ENCODE assay signal across 14 cellular contexts in the genomic region with DNA sequence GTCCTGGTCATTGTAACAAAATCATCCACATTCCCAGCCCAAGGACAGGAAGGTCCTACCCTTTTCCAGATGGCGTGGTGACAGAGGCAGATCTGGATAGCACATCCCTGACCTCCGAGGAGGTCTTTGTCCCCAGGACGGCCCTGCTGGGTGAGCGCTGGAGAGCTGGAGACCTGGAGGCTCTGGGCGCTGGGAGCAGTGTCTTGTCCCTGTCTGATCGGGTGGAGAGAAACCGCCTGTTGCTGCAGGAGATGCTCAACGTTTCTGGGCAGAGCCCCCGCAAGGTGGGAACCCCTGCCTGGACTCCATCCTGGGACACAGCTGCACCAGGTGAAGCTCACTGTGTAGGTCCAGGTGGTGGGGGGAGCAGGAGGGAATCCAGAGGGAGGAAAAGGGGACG. TPM values are rescaled to one million over a fixed set of nuclear protein-coding genes. Genes with fewer than 3 reads are reported as not detected.
DNase-seq lines count a peak whose midpoint lies in the region; ATAC-seq and TF ChIP-seq lines count a peak whose summit lies in the region.
"Had no signal": no experiment of that assay in that cellular context is flagged by ENCODE, and none has a peak within 500 bp of the region (broad histone marks: within the 10 kb centered on the region; RNA-seq: fewer than 3 reads in every experiment).

No MANE protein-coding gene starts in this region.

- H3K56ac ChIP-seq in IMR-90 (ENCODE audit: extremely low read depth, insufficient read depth, low read length), result no peak overlapping the region

- H3K9me3 ChIP-seq in IMR-90 (ENCODE audit: control insufficient read depth, insufficient read depth, low read length), result no peaks in the 10 kb centered on the region
- H3K9me3 ChIP-seq in endodermal cell (ENCODE audit: control insufficient read depth, low read length), result no peaks in the 10 kb centered on the region
- no peaks in the 10 kb centered on the region for H3K9me3 ChIP-seq in osteoblast (ENCODE audit: low read depth, low read length)
- H3K9me3 ChIP-seq: BLaER1, Caco-2 had no signal

- no peak overlapping the region for H3K4me3 ChIP-seq in IMR-90 (ENCODE audit: insufficient read depth, low read depth, low read length)
- no peak overlapping the region for H3K4me3 ChIP-seq in endodermal cell (ENCODE audit: low read length)
- H3K4me3 ChIP-seq in osteoblast (ENCODE audit: insufficient read depth, low read length), result no peak overlapping the region
- H3K4me3 ChIP-seq: BLaER1, GM23248 had no signal

- DNase-seq in GM20000 (ENCODE audit: low spot score) (peak; percentile 19), IMR-90 (no peak), endodermal cell (peak; percentile 47), osteoblast (ENCODE audit: insufficient read length, low spot score, missing footprints) (peak; percentile 80), NCI-H510A treated with DMSO at 0.1 percent for 48 hours (lab: John Stamatoyannopoulos, UW) (no peak), foreskin keratinocyte (no peak)
- no peak for DNase-seq in stimulated activated CD8-positive, alpha-beta memory T cell treated with anti-CD3 and anti-CD28 coated beads, Interleukin-4, amount 100 ng/mL, for 48 hours
- DNase-seq: Caco-2; CD8-positive, alpha-beta memory T cell; DND-41; GDM1 had no signal

- peaks cover 10% of the 10 kb centered on the region for H3K27me3 Mint-ChIP-seq in endodermal cell (ENCODE audit: insufficient read depth)

- no peak overlapping the region for H2BK5ac ChIP-seq in IMR-90 (ENCODE audit: low read depth, low read length, poor library complexity, severe bottlenecking)

- no peak overlapping the region for H4K5ac ChIP-seq in IMR-90 (ENCODE audit: low read depth, low read length)

- H4K91ac ChIP-seq in IMR-90 (ENCODE audit: insufficient read depth, low read depth, low read length), result no peak overlapping the region

- H3K4me1 Mint-ChIP-seq in endodermal cell, result peaks cover 10% of the 10 kb centered on the region

- in situ Hi-C loops in IMR-90 (cut with MboI; ENCODE audit: low sequenced_read_pairs), result no loop called here

- BruUV-seq in IMR-90 (replicated peaks; lab: Mats Ljungman, UMichigan), result no TSS peak

- H3K27ac ChIP-seq in IMR-90 (ENCODE audit: insufficient read depth, low read length) (no peak overlapping the region), endodermal cell (ENCODE audit: low read depth, low read length) (no peak overlapping the region), osteoblast (ENCODE audit: low read depth, low read length) (no peak overlapping the region), foreskin keratinocyte (no peak overlapping the region)
- H3K27ac ChIP-seq: BLaER1, GM23248 had no signal

- TF ChIP-seq CTCF in GM20000 (IDR thresholded peaks at IDR 0.05; ENCODE audit: extremely low read depth, missing control alignments) (no peak), IMR-90 (conservative IDR thresholded peaks at IDR 0.05; ENCODE audit: low read depth, low read length) (no peak), endodermal cell (conservative IDR thresholded peaks at IDR 0.05) (no peak), osteoblast (IDR thresholded peaks at IDR 0.05; ENCODE audit: extremely low read depth, low read depth, low read length) (no peak), foreskin keratinocyte (conservative IDR thresholded peaks at IDR 0.05) (no peak)

- peaks cover 0 to 18% of the 10 kb centered on the region in 2 experiments; a peak in 2 of 4 replicates for H3K79me1 ChIP-seq in IMR-90 (ENCODE audit: low read depth in 1 of 2, low read length in 2 of 2)

- ATAC-seq in IMR-90 (ENCODE audit: low read depth), result no peak
- ATAC-seq in foreskin keratinocyte, result no peak

- H3K27ac Mint-ChIP-seq in endodermal cell, result no peak overlapping the region
- H3K27ac Mint-ChIP-seq: CD8-positive, alpha-beta memory T cell had no signal

- WGBS in IMR-90 (ENCODE audit: extremely low coverage in 2 of 2, insufficient read length in 1 of 2), 2 experiments, result 81% methylated on average over 7 of the region's 10 CpGs; no CpG with 5 or more reads in 1 of the 2 experiments
- 90 to 95% methylated on average over 7 to 10 of the region's 10 CpGs for WGBS in endodermal cell (ENCODE audit: insufficient coverage in 1 of 2, insufficient read length in 1 of 2), 2 experiments

- no peak overlapping the region for H3K18ac ChIP-seq in IMR-90 (ENCODE audit: low read depth, low read length)

- no peak overlapping the region for H3K4me3 Mint-ChIP-seq in endodermal cell
- H3K4me3 Mint-ChIP-seq: CD8-positive, alpha-beta memory T cell; H9 had no signal

- no peak overlapping the region for H3K9ac ChIP-seq in IMR-90 (ENCODE audit: low read depth, low read length)
- H3K9ac ChIP-seq in endodermal cell (ENCODE audit: extremely low read depth, low read length, poor library complexity, severe bottlenecking), result no peak overlapping the region
- H3K9ac ChIP-seq: BLaER1, GM23248 had no signal

- no peak overlapping the region for H2BK15ac ChIP-seq in IMR-90 (ENCODE audit: low read depth, low read length)

- no peak overlapping the region for H3K23ac ChIP-seq in IMR-90 (ENCODE audit: low read depth, low read length)

- H2AK9ac ChIP-seq in IMR-90 (replicated peaks; ENCODE audit: low read depth, low read length, poor library complexity), result peak overlapping the region; percentile 13

- H2BK120ac ChIP-seq in IMR-90 (ENCODE audit: low read depth, low read length), result no peak overlapping the region

- H3K36me3 ChIP-seq in IMR-90 (ENCODE audit: control insufficient read depth, insufficient read depth, low read length), result peaks cover 27% of the 10 kb centered on the region; the same call in 1 of the 2 replicates
- H3K36me3 ChIP-seq in endodermal cell (ENCODE audit: control insufficient read depth, insufficient read depth, low read length), result no peaks in the 10 kb centered on the region
- H3K36me3 ChIP-seq in osteoblast (ENCODE audit: insufficient read depth, low read length), result peaks cover 15% of the 10 kb centered on the region
- H3K36me3 ChIP-seq: BLaER1 had no signal

- POLR2A ChIA-PET in IMR-90 (lab: Charles Lee; ENCODE audit: unreplicated experiment), result no interaction called here

- H3K4me1 ChIP-seq in IMR-90 (ENCODE audit: control insufficient read depth, insufficient read depth, low read length) (peaks cover under 1% of the 10 kb centered on the region), endodermal cell (ENCODE audit: control insufficient read depth, insufficient read depth, low read length) (no peaks in the 10 kb centered on the region), osteoblast (ENCODE audit: insufficient read depth, low read length) (peaks cover 2% of the 10 kb centered on the region), foreskin keratinocyte (no peaks in the 10 kb centered on the region)

- no peak overlapping the region for H4K8ac ChIP-seq in IMR-90 (ENCODE audit: low read depth in 2 of 2, low read length in 2 of 2)

- no peak overlapping the region for H2BK20ac ChIP-seq in IMR-90 (ENCODE audit: low read depth, low read length)

- no peak for TF ChIP-seq RAD21 in IMR-90 (IDR thresholded peaks at IDR 0.05; ENCODE audit: low read length)

- TF ChIP-seq POLR2A in IMR-90 (IDR thresholded peaks at IDR 0.05; ENCODE audit: low read depth, low read length), result no peak

- intact Hi-C loops in IMR-90 (cut with micrococcal nuclease), result no loop called here

- H3K4me2 ChIP-seq in IMR-90 (ENCODE audit: low read depth, low read length), result no peak overlapping the region
- H3K4me2 ChIP-seq in osteoblast (ENCODE audit: insufficient read depth, low read length), result no peak overlapping the region
- H3K4me2 ChIP-seq: BLaER1 had no signal

- no peak overlapping the region for H2AK5ac ChIP-seq in IMR-90 (ENCODE audit: low read depth, low read length)

- dilution Hi-C loops in IMR-90 (cut with HindIII; ENCODE audit: low sequenced_read_pairs, unreplicated experiment), result no loop called here

- CTCF ChIA-PET in IMR-90 (lab: Yijun Ruan, JAX), result no interaction called here

- H3K9me1 ChIP-seq in IMR-90 (ENCODE audit: insufficient read depth, low read length), result 0 out of 2 replicates have a peak, but pooled peaks cover 5% of the 10 kb centered on the region

- no peak overlapping the region for H3K4ac ChIP-seq in IMR-90 (ENCODE audit: low read depth, low read length)

- no peak overlapping the region for H3K14ac ChIP-seq in IMR-90 (replicated peaks; ENCODE audit: low read depth, low read length)

- no peaks in the 10 kb centered on the region for H3K27me3 ChIP-seq in IMR-90 (ENCODE audit: control insufficient read depth, insufficient read depth, low read length)
- peaks cover 23% of the 10 kb centered on the region for H3K27me3 ChIP-seq in endodermal cell (ENCODE audit: control insufficient read depth, insufficient read depth, low read length, poor library complexity, severe bottlenecking)
- H3K27me3 ChIP-seq in osteoblast (ENCODE audit: insufficient read depth, low read length), result no peaks in the 10 kb centered on the region
- H3K27me3 ChIP-seq in foreskin keratinocyte, result no peaks in the 10 kb centered on the region

- H3K9me3 Mint-ChIP-seq in endodermal cell, result no peaks in the 10 kb centered on the region
- H3K9me3 Mint-ChIP-seq: CD8-positive, alpha-beta memory T cell; H9 had no signal

- H2AFZ ChIP-seq in IMR-90 (replicated peaks; ENCODE audit: low read length, poor library complexity) (peak overlapping the region; percentile 41), osteoblast (ENCODE audit: low read length) (no peak overlapping the region)
- H2AFZ ChIP-seq: GM23248 had no signal

- peaks cover 9% of the 10 kb centered on the region for H3K79me2 ChIP-seq in osteoblast (ENCODE audit: insufficient read depth, low read length)

- H4K20me1 ChIP-seq in IMR-90 (ENCODE audit: insufficient read depth, low read length) (no peaks in the 10 kb centered on the region), osteoblast (ENCODE audit: insufficient read depth, low read length) (no peaks in the 10 kb centered on the region)

- H3K36me3 Mint-ChIP-seq in endodermal cell (ENCODE audit: low read depth), result no peaks in the 10 kb centered on the region
- H3K36me3 Mint-ChIP-seq: CD8-positive, alpha-beta memory T cell had no signal

TF ChIP-seq in IMR-90, 13 proteins besides CTCF, POLR2A, EP300 and RAD21 (continues in another document):
- TF ChIP-seq CHD1 (IDR thresholded peaks at IDR 0.05; ENCODE audit: low read depth, low read length), result no peak
- no peak for TF ChIP-seq SMC3 (IDR thresholded peaks at IDR 0.05; ENCODE audit: low read depth, low read length)
- TF ChIP-seq BHLHE40 (IDR thresholded peaks at IDR 0.05; ENCODE audit: low read depth, low read length), result no peak
- TF ChIP-seq MAFK (IDR thresholded peaks at IDR 0.05; ENCODE audit: low read depth, low read length), result no peak
- TF ChIP-seq CEBPB (IDR thresholded peaks at IDR 0.05; ENCODE audit: low read depth, low read length), result no peak
- TF ChIP-seq NFE2L2 (IDR thresholded peaks at IDR 0.05; ENCODE audit: low read depth, low read length), result no peak

RNA-seq across cellular contexts. Expression of gene KIAA1614, which starts 4.1 kb away (rescaled TPM):
- total RNA-seq in IMR-90 (2012; rRNA removed), result 1.7 and 1.8 TPM in 2 replicates
- polyA plus RNA-seq in IMR-90 (2012; rRNA removed), result 3.0 and 3.5 TPM in 2 replicates
- polyA plus RNA-seq in IMR-90 (2012; cell fraction: cytosol; rRNA removed), result 2.5 and 4.1 TPM in 2 replicates
- polyA plus RNA-seq in IMR-90 (2012; cell fraction: nucleus; rRNA removed; ENCODE audit: low replicate concordance), result 4.3 and 9.2 TPM in 2 replicates
- 1 to 10 TPM; 3.3 to 5.8 TPM for total RNA-seq in endodermal cell
- 1.2 TPM for polyA plus RNA-seq in endodermal cell (2013, experiment 1 of 2)
- 1.3 TPM for polyA plus RNA-seq in endodermal cell (2013, experiment 2 of 2)
- 11.8 and 12.7 TPM in 2 replicates for total RNA-seq in osteoblast
- total RNA-seq in foreskin keratinocyte, result 1.6 and 1.7 TPM in 2 replicates
- 0.90 and 1.3 TPM in 2 replicates for polyA plus RNA-seq in foreskin keratinocyte

Comparison
In these comparisons a context has a peak if more than half of its experiments do, and no peak if none do; other contexts are left out.
1. DNase-seq: peak in GM20000 (single experiment), endodermal cell (single experiment) and osteoblast (single experiment); none in IMR-90 (single experiment), stimulated activated CD8-positive, alpha-beta memory T cell treated with anti-CD3 and anti-CD28 coated beads, Interleukin-4, amount 100 ng/mL, for 48 hours (single experiment), NCI-H510A treated with DMSO at 0.1 percent for 48 hours (single experiment) and foreskin keratinocyte (0 of 2).